8 cellular contexts compared by ENCODE assay signal in the genomic region with DNA sequence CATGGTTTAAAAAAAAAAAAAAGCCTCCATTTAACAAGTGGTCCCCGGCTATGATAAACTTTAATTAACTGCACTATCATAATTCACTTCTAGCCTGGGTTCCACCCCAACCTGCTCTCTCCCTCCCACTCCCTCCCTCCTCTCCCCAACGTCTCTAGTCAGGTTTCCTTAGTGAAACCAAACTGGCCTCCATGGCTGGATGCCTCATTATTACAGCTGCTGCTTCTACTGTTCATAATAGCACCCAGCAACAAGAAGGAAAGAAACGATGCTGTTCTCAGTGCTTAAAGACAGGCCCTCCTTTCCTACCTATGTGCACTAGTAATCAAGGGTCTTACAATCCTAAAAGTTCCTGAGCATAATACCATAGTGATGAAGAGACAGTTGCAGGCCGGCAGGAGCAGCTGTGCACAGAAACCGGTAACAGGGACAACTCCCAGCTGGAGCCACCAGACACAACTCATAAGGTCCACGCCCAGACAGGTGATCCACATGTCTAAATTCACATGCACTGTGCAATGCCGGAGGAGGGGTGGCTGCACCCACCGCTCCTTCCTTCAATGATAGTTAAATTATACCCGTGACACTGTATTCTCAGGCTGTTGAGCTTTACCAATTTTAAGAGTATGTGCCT. TPM values are rescaled to one million over a fixed set of nuclear protein-coding genes. Genes with fewer than 3 reads are reported as not detected.
DNase-seq lines count a peak whose midpoint lies in the region; ATAC-seq and TF ChIP-seq lines count a peak whose summit lies in the region.

No MANE protein-coding gene starts in this region.

- in situ Hi-C loops in gastrocnemius medialis (cut with MboI; ENCODE audit: low sequenced_read_pairs in 4 of 4) (no loop called here), G401 (cut with HindIII; ENCODE audit: low sequenced_read_pairs) (no loop called here)

- H3K27me3 ChIP-seq in right atrium auricular region (no peaks in the 10 kb centered on the region), MM.1S (replicated peaks; ENCODE audit: insufficient read depth, low read length) (no peaks in the 10 kb centered on the region), gastrocnemius medialis (no peaks in the 10 kb centered on the region)

- H3K4me1 ChIP-seq in right atrium auricular region: peaks cover 0 to 43% of the 10 kb centered on the region in 2 donors
- H3K4me1 ChIP-seq in MM.1S (ENCODE audit: low read length): peaks cover 29% of the 10 kb centered on the region
- peaks cover 36 to 39% of the 10 kb centered on the region in 2 donors for H3K4me1 ChIP-seq in gastrocnemius medialis

- no peak for DNase-seq in right atrium auricular region (ENCODE audit: low spot score)
- no peak for DNase-seq in Right ventricle myocardium inferior (ENCODE audit: missing footprints)
- DNase-seq in MM.1S: peak; percentile 72
- peak; percentile 29 for DNase-seq in astrocyte of the hippocampus (ENCODE audit: low read depth, low spot score)
- no peak for DNase-seq in gastrocnemius medialis
- no peak for DNase-seq in G401 (ENCODE audit: low spot score)
- no peak for DNase-seq in activated effector memory CD4-positive, alpha-beta T cell treated with Interleukin-2 at 50 U/mL for 16 hours
- no peak for DNase-seq in activated gamma-delta T cell treated with Interleukin-2 at 50 U/mL for 16 hours

- TF ChIP-seq POLR2A in gastrocnemius medialis (IDR thresholded peaks at IDR 0.05): no peak

- no peaks in the 10 kb centered on the region for H4K20me1 ChIP-seq in MM.1S (ENCODE audit: insufficient read depth, low read length)

- H3K36me3 ChIP-seq in right atrium auricular region (peaks cover 15% of the 10 kb centered on the region), MM.1S (replicated peaks; ENCODE audit: insufficient read depth, low read length) (0 out of 2 replicates have a peak, but pooled peaks cover 4% of the 10 kb centered on the region), gastrocnemius medialis (no peaks in the 10 kb centered on the region)

- no peaks in the 10 kb centered on the region for H3K9me2 ChIP-seq in MM.1S (replicated peaks; ENCODE audit: insufficient read depth, low read length)

- H3K4me2 ChIP-seq in MM.1S (ENCODE audit: low read depth, low read length): peak overlapping the region; percentile 91

- peaks cover 23% of the 10 kb centered on the region for H3K79me2 ChIP-seq in MM.1S (ENCODE audit: low read length)

- H2AFZ ChIP-seq in MM.1S (ENCODE audit: low read length): no peak overlapping the region

- TF ChIP-seq CTCF in right atrium auricular region (IDR thresholded peaks at IDR 0.05) (no peak), MM.1S (IDR thresholded peaks at IDR 0.05; ENCODE audit: low read length) (no peak), gastrocnemius medialis (IDR thresholded peaks at IDR 0.05 in 4 of 5, conservative IDR thresholded peaks at IDR 0.05 in 1 of 5) (no peak)

- H3K4me3 ChIP-seq in right atrium auricular region (no peak overlapping the region), MM.1S (ENCODE audit: low read length) (peak overlapping the region; percentile 44), gastrocnemius medialis (no peak overlapping the region)

- H3F3A ChIP-seq in MM.1S (ENCODE audit: insufficient read depth, low read length): peaks cover 40% of the 10 kb centered on the region

- H3K9me3 ChIP-seq in right atrium auricular region (no peaks in the 10 kb centered on the region), MM.1S (replicated peaks; ENCODE audit: insufficient read depth, low read length) (no peaks in the 10 kb centered on the region), gastrocnemius medialis (no peaks in the 10 kb centered on the region)

- peak overlapping the region; percentile 99 to 100 for H3K27ac ChIP-seq in right atrium auricular region
- H3K27ac ChIP-seq in MM.1S (ENCODE audit: low read length): peak overlapping the region; percentile 99
- H3K27ac ChIP-seq in gastrocnemius medialis: peak overlapping the region; percentile 95 to 100 (median 100)

- intact Hi-C loops in Right ventricle myocardium inferior (cut with DNase I): no loop called here
- intact Hi-C loops in gastrocnemius medialis (cut with DNase I; ENCODE audit: low total_unique reads): loop anchor here (2.0 kb wide), 1 partner anchor 66 kb away; no protein-coding TSS in a partner anchor

- ATAC-seq in Right ventricle myocardium inferior (no peak), gastrocnemius medialis (peak; percentile 18 to 24)

- H3K9ac ChIP-seq in MM.1S (ENCODE audit: low read length): peak overlapping the region; percentile 83

RNA-seq across cellular contexts. Expression of a gene that starts 6.2 kb away (rescaled TPM):
- 10 to 100 TPM; 42.0 to 51.1 TPM for total RNA-seq in right atrium auricular region
- 41.1 TPM for total RNA-seq in Right ventricle myocardium inferior
- total RNA-seq in gastrocnemius medialis: 10 to 100 TPM; 15.0 to 26.4 (median 17.0) TPM
- 57.2 and 59.4 TPM in 2 replicates for total RNA-seq in G401 (2014; rRNA removed; shearing (Covaris generic))

Comparison
In these comparisons a context has a peak if more than half of its experiments do, and no peak if none do; other contexts are left out.
1. DNase-seq: peak in MM.1S (single experiment) and astrocyte of the hippocampus (single experiment); none in right atrium auricular region (single experiment), Right ventricle myocardium inferior (single experiment), gastrocnemius medialis (0 of 2), G401 (single experiment), activated effector memory CD4-positive, alpha-beta T cell treated with Interleukin-2 at 50 U/mL for 16 hours (single experiment) and activated gamma-delta T cell treated with Interleukin-2 at 50 U/mL for 16 hours (single experiment).
2. Peak in every context shown above with its lines, with median percentiles within 50 percentile points of each other: H3K27ac ChIP-seq.